Comparison of ENCODE assay signal across 8 cellular contexts in the genomic region with DNA sequence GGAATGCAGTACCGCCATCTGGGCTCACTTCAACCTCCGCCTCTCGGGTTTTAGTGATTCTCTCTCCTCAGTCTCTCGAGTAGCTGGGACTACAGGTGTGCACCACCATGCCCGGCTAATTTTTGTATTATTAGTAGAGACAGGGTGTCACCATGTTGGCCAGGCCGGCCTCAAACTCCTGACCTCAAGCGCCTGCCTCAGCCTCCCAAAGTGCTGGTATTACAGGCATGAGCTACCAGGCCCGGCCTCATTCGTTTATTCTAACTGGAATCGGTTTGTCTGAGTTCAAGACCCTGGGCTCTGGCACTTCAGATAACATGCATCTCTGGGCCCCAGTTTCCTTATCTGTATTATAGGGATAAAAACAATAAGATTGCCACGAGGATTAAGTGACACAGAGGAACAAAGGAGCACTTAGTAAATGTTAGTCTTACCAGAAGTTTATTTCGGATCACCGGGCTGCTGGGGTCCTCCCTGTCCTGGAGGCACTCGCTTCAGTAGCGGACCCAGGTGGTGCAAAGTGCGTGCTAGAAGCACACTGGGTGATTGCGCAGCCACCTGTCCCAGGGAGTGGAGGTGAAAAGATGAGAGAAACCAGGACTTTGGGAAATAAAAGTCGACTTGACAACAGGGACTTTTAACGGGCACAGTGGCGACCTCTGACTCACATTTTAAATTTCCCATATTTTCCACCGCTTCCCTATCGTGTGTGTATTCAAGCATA. TPM values are rescaled to one million over a fixed set of nuclear protein-coding genes. Genes with fewer than 3 reads are reported as not detected.
DNase-seq lines count a peak whose midpoint lies in the region; ATAC-seq and TF ChIP-seq lines count a peak whose summit lies in the region.

No MANE protein-coding gene starts in this region.

- H3K27me3 ChIP-seq in ascending aorta = no peaks in the 10 kb centered on the region

- peak overlapping the region; percentile 76 to 94 for H3K4me3 ChIP-seq in ascending aorta

- no peaks in the 10 kb centered on the region for H3K27me3 Mint-ChIP-seq in stimulated activated memory B cell treated with anti-CD40 and anti-IgM and Interleukin-4, amounts not matched to agents 10 μg/mL and 1 μg/mL and 100 μg/mL, for 72 hours

- H3K36me3 ChIP-seq in ascending aorta = no peaks in the 10 kb centered on the region

- H3K4me1 Mint-ChIP-seq in stimulated activated memory B cell treated with anti-CD40 and anti-IgM and Interleukin-4, amounts not matched to agents 10 μg/mL and 1 μg/mL and 100 μg/mL, for 72 hours = peaks cover 16% of the 10 kb centered on the region

- no peaks in the 10 kb centered on the region for H3K9me3 ChIP-seq in ascending aorta

- peaks cover 0 to 4% of the 10 kb centered on the region in 2 donors for H3K4me1 ChIP-seq in ascending aorta

- intact Hi-C loops in ascending aorta (cut with DNase I) = loop anchor here (1.0 to 10.0 kb wide), 3 partner anchors 43 to 592 kb away; a partner anchor contains a TSS

- DNase-seq in activated CD8-positive, alpha-beta memory T cell treated with anti-CD3 and anti-CD28 coated beads, Interleukin-2, amount 50 U/mL, for 48 hours = peak; percentile 60
- DNase-seq in activated CD8-positive, alpha-beta memory T cell treated with anti-CD3 and anti-CD28 coated beads for 24 hours = no peak
- DNase-seq in ascending aorta (ENCODE audit: low spot score in 2 of 2) (peak in 1 of 2 donors; percentile 61), islet precursor cell (peak; percentile 56), HT-29 (ENCODE audit: low spot score) (no peak)

- H3K27ac ChIP-seq in ascending aorta = peak overlapping the region; percentile 77 to 86

- H3K9me3 Mint-ChIP-seq in stimulated activated memory B cell treated with anti-CD40 and anti-IgM and Interleukin-4, amounts not matched to agents 10 μg/mL and 1 μg/mL and 100 μg/mL, for 72 hours = no peaks in the 10 kb centered on the region

- TF ChIP-seq CTCF in ascending aorta (IDR thresholded peaks at IDR 0.05) = no peak

- H3K4me3 Mint-ChIP-seq in stimulated activated memory B cell treated with anti-CD40 and anti-IgM and Interleukin-4, amounts not matched to agents 10 μg/mL and 1 μg/mL and 100 μg/mL, for 72 hours = peak overlapping the region; percentile 83

- H3K36me3 Mint-ChIP-seq in stimulated activated memory B cell treated with anti-CD40 and anti-IgM and Interleukin-4, amounts not matched to agents 10 μg/mL and 1 μg/mL and 100 μg/mL, for 72 hours = no peaks in the 10 kb centered on the region

- ATAC-seq in stimulated activated memory B cell treated with anti-CD40 and anti-IgM and Interleukin-4, amounts not matched to agents 10 μg/mL and 1 μg/mL and 100 μg/mL, for 72 hours = no peak
- ATAC-seq in GM21360 (IDR thresholded peaks at IDR 0.05; ENCODE audit: unreplicated experiment) (no peak), GM18858 (IDR thresholded peaks at IDR 0.05; ENCODE audit: unreplicated experiment) (no peak)

- no peak overlapping the region for H3K27ac Mint-ChIP-seq in stimulated activated memory B cell treated with anti-CD40 and anti-IgM and Interleukin-4, amounts not matched to agents 10 μg/mL and 1 μg/mL and 100 μg/mL, for 72 hours

RNA-seq across cellular contexts. Expression of a gene that starts 37.5 kb away (rescaled TPM):
- 140 TPM for total RNA-seq in ascending aorta
- 1.6 and 4.8 TPM in 2 replicates for total RNA-seq in HT-29 (2014; rRNA removed; shearing (Covaris generic))

RNA-seq across cellular contexts. Expression of a gene that starts 56.5 kb away (rescaled TPM):
- 42.4 TPM for total RNA-seq in ascending aorta
- 134 and 158 TPM in 2 replicates for total RNA-seq in HT-29 (2014; rRNA removed; shearing (Covaris generic))

Comparison
In these comparisons a context has a peak if more than half of its experiments do, and no peak if none do; other contexts are left out.
1. DNase-seq: peak in activated CD8-positive, alpha-beta memory T cell treated with anti-CD3 and anti-CD28 coated beads, Interleukin-2, amount 50 U/mL, for 48 hours (single experiment) and islet precursor cell (single experiment); none in activated CD8-positive, alpha-beta memory T cell treated with anti-CD3 and anti-CD28 coated beads for 24 hours (single experiment) and HT-29 (single experiment).
2. RNA of a gene that starts 37.5 kb away (total RNA-seq): 140 TPM in ascending aorta (single experiment); 1.6 to 4.8 TPM in HT-29; every median in the first group is over 10 times any median in the second.